Comparison of ENCODE assay signal across 1 cellular context in the genomic region with DNA sequence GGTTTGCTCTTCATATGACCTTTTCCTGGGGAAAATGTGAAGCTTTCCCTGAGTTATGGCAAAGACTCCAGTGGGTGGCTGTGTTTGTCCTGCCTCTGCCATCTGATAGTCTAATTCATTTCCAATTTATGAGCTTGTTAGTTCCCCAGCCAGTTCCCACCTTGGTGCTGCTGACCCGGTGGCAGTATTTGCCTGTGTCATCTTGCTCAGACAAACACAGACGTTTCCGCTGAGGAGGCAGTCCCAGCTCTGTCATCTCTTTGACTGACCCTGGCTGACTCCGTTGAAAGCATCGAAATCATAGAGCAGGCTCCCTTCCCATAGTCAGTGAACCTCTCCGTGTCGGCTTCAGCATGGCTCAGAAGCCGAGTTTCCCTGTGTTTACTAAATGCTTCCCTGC.
TF ChIP-seq lines count a peak whose summit lies in the region.

No MANE protein-coding gene starts in this region.

TF ChIP-seq in GM23338, 12 proteins besides CTCF, POLR2A, EP300 and RAD21 (continued from another document):
- TF ChIP-seq JUNB (IDR thresholded peaks at IDR 0.05; ENCODE audit: unreplicated experiment), result no peak
